In the genomic region with DNA sequence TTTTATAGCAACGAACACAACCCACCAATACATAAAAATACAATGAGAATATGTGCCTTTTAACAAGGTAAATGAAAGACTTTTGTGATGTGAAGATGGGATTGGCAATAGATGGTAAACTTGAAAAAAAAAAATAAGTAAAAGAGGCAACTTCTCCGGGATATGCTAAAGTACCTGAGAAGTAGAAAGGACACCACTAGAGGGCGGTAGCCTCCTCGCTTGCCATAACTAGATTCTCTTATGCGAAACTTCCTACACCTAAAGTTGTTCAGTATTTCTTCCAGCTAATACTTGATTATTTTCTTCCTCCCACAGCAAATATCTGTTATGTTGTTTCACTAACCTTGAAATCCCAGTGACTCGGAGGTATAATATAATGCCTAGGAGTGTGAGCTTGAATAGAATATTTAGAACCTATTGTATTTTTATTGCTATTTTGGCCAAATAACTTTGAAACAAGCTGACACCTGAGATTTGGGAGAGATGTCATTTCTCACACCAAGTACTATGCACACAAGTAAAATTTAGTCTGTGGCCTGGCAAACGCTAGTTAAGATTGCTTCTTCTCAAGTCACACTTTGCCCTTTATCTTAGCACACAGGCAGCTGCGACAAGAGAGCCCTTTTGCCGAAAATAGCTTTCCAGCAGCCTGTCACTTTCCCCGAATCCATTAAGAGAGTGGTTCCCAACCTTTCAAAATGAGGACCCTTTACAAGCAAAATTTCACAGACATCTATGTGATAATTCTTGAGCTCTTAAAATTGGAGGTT, we compare ENCODE assay signal across 8 cellular contexts. TPM values are rescaled to one million over a fixed set of nuclear protein-coding genes. Genes with fewer than 3 reads are reported as not detected.
DNase-seq lines count a peak whose midpoint lies in the region; ATAC-seq and TF ChIP-seq lines count a peak whose summit lies in the region.

No MANE protein-coding gene starts in this region.

- no peaks in the 10 kb centered on the region for H3K9me3 Mint-ChIP-seq in activated T-helper 1 cell treated with anti-CD3 and anti-CD28 coated beads, Interleukin-12 subunit alpha, Interleukin-12 subunit beta, Interleukin-2, Interleukin-4 antibody, amounts not matched to agents 30 ng/mL and 10 ng/mL and 1 ng/mL, durations not matched to agents 14 hours and 24 hours and 36 hours

- H3K36me3 ChIP-seq in tibial artery = no peaks in the 10 kb centered on the region

- DNase-seq in COLO829 (ENCODE audit: low spot score) (peak; percentile 45), HT1080 (ENCODE audit: low read depth) (peak; percentile 59), OCI-M2 (lab: John Stamatoyannopoulos, UW; ENCODE audit: unreplicated experiment) (peak; percentile 73), foreskin keratinocyte (peak in 1 of 2 donors; percentile 53), omental fat pad (ENCODE audit: low spot score) (peak; percentile 32), tibial artery (peak; percentile 81 to 82)
- peak; percentile 15 for DNase-seq in activated T-helper 1 cell treated with anti-CD3 and anti-CD28 coated beads, Interleukin-12 subunit alpha, Interleukin-12 subunit beta, Interleukin-2, Interleukin-4 antibody, amounts not matched to agents 30 ng/mL and 10 ng/mL and 1 ng/mL, durations not matched to agents 14 hours and 24 hours and 36 hours (ENCODE audit: low spot score)

- no peak overlapping the region for H3K27ac ChIP-seq in foreskin keratinocyte
- peak overlapping the region; percentile 71 to 75 for H3K27ac ChIP-seq in tibial artery

- ATAC-seq in GM19455 (IDR thresholded peaks at IDR 0.05; ENCODE audit: unreplicated experiment) (peak; percentile 88), foreskin keratinocyte (peak; percentile 79), omental fat pad (ENCODE audit: low FRiP score) (no peak)

- H3K36me3 Mint-ChIP-seq in activated T-helper 1 cell treated with anti-CD3 and anti-CD28 coated beads, Interleukin-12 subunit alpha, Interleukin-12 subunit beta, Interleukin-2, Interleukin-4 antibody, amounts not matched to agents 30 ng/mL and 10 ng/mL and 1 ng/mL, durations not matched to agents 14 hours and 24 hours and 36 hours (ENCODE audit: low read depth) = no peaks in the 10 kb centered on the region

- peaks cover 1% of the 10 kb centered on the region for H3K4me1 ChIP-seq in foreskin keratinocyte
- peaks cover 0 to 52% (median 30%) of the 10 kb centered on the region in 4 donors for H3K4me1 ChIP-seq in tibial artery

- no peaks in the 10 kb centered on the region for H3K9me3 ChIP-seq in tibial artery

- TF ChIP-seq CTCF in foreskin keratinocyte (conservative IDR thresholded peaks at IDR 0.05) (peak; percentile 91), omental fat pad (IDR thresholded peaks at IDR 0.05) (peak in 1 of 3 donors; percentile 37), tibial artery (IDR thresholded peaks at IDR 0.05) (peak; percentile 81 to 95)

- peaks cover 5% of the 10 kb centered on the region for H3K27me3 Mint-ChIP-seq in activated T-helper 1 cell treated with anti-CD3 and anti-CD28 coated beads, Interleukin-12 subunit alpha, Interleukin-12 subunit beta, Interleukin-2, Interleukin-4 antibody, amounts not matched to agents 30 ng/mL and 10 ng/mL and 1 ng/mL, durations not matched to agents 14 hours and 24 hours and 36 hours (ENCODE audit: insufficient read depth)

- peak overlapping the region; percentile 26 to 31 for H3K4me3 ChIP-seq in tibial artery

- intact Hi-C loops in activated T-helper 1 cell treated with anti-CD3 and anti-CD28 coated beads, Interleukin-12 subunit alpha, Interleukin-12 subunit beta, Interleukin-2, Interleukin-4 antibody, amounts not matched to agents 30 ng/mL and 10 ng/mL and 1 ng/mL, durations not matched to agents 14 hours and 24 hours and 36 hours (cut with micrococcal nuclease) = loop anchor here (1.0 to 5.0 kb wide), 3 partner anchors 45 to 189 kb away; a partner anchor contains a TSS
- intact Hi-C loops in tibial artery (cut with DNase I; ENCODE audit: low total_unique reads) = loop anchor here (5.0 to 10.0 kb wide), 2 partner anchors 45 to 718 kb away; a partner anchor contains a TSS

- no peak overlapping the region for H3K4me3 Mint-ChIP-seq in activated T-helper 1 cell treated with anti-CD3 and anti-CD28 coated beads, Interleukin-12 subunit alpha, Interleukin-12 subunit beta, Interleukin-2, Interleukin-4 antibody, amounts not matched to agents 30 ng/mL and 10 ng/mL and 1 ng/mL, durations not matched to agents 14 hours and 24 hours and 36 hours

- H3K4me1 Mint-ChIP-seq in activated T-helper 1 cell treated with anti-CD3 and anti-CD28 coated beads, Interleukin-12 subunit alpha, Interleukin-12 subunit beta, Interleukin-2, Interleukin-4 antibody, amounts not matched to agents 30 ng/mL and 10 ng/mL and 1 ng/mL, durations not matched to agents 14 hours and 24 hours and 36 hours (ENCODE audit: low read depth) = no peaks in the 10 kb centered on the region

- no peak overlapping the region for H3K27ac Mint-ChIP-seq in activated T-helper 1 cell treated with anti-CD3 and anti-CD28 coated beads, Interleukin-12 subunit alpha, Interleukin-12 subunit beta, Interleukin-2, Interleukin-4 antibody, amounts not matched to agents 30 ng/mL and 10 ng/mL and 1 ng/mL, durations not matched to agents 14 hours and 24 hours and 36 hours

- H3K27me3 ChIP-seq in foreskin keratinocyte (no peaks in the 10 kb centered on the region), tibial artery (no peaks in the 10 kb centered on the region)

RNA-seq across cellular contexts. Expression of a gene that starts 44.9 kb away (rescaled TPM):
- total RNA-seq in HT1080 (2014; rRNA removed; shearing (Covaris generic)) = 22.3 and 27.2 TPM in 2 replicates
- polyA plus RNA-seq in HT1080 (2015; cell fraction: cytosol; rRNA removed) = 25.1 and 27.1 TPM in 2 replicates
- polyA plus RNA-seq in HT1080 (2015; cell fraction: nucleus; rRNA removed) = 38.6 and 40.8 TPM in 2 replicates
- 17.8 and 20.6 TPM in 2 replicates for total RNA-seq in activated T-helper 1 cell treated with anti-CD3 and anti-CD28 coated beads, Interleukin-12 subunit alpha, Interleukin-12 subunit beta, Interleukin-2, Interleukin-4 antibody, amounts not matched to agents 30 ng/mL and 10 ng/mL and 1 ng/mL, durations not matched to agents 14 hours and 24 hours and 36 hours
- total RNA-seq in foreskin keratinocyte (119 and 137 TPM in 2 replicates), omental fat pad (100 to 1,000 TPM; 119 to 168 (median 146) TPM)
- 24.2 and 26.2 TPM in 2 replicates for polyA plus RNA-seq in foreskin keratinocyte
